8 cellular contexts compared by ENCODE assay signal in the genomic region with DNA sequence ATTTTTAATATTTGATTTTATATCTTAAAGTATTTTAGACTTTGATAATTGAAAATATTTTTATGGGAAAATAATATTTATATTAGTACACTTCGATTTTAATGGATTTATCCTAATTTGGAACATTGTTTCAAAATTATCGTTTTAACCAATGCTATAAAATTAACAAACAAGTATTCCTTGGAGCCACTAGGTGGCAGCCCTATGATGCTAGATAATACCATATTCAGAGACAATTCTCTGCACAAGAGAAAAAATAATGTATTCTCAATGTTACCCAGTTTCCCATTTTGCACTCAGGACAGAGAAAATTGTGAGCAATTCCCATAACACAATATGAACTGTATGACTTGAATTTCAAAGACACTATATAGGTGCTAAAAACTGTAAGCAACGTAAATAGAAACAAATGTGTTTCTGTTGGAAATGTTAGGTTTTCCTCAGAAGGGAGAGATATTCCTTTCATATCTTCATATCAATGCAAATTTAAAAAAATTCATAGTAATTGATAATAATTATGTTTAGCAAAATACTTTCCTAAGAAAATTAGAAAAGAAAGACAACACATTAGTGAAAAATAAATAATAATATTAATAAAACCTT.
DNase-seq lines count a peak whose midpoint lies in the region; ATAC-seq and TF ChIP-seq lines count a peak whose summit lies in the region.

No MANE protein-coding gene starts in this region.

- TF ChIP-seq POLR2A in body of pancreas (IDR thresholded peaks at IDR 0.05), result no peak

- no peaks in the 10 kb centered on the region for H3K79me1 ChIP-seq in H9 (ENCODE audit: insufficient read depth, low read depth, low read length, poor library complexity, severe bottlenecking)

- peak; percentile 82 to 84 for TF ChIP-seq RAD21 in liver (IDR thresholded peaks at IDR 0.05)

- H4K8ac ChIP-seq in H9 (replicated peaks; ENCODE audit: insufficient read length, low read depth, low read length), result no peak overlapping the region

- H3K4me2 ChIP-seq in DND-41 (ENCODE audit: insufficient read depth, low read length) (no peak overlapping the region), H9 (ENCODE audit: insufficient read depth, insufficient read length, low read length) (no peak overlapping the region)

- H3K36me3 Mint-ChIP-seq in H9 (ENCODE audit: insufficient read depth in 1 of 3, low read depth in 3 of 3), result no peaks in the 10 kb centered on the region
- no peaks in the 10 kb centered on the region for H3K36me3 Mint-ChIP-seq in activated naive CD8-positive, alpha-beta T cell treated with anti-CD3 and anti-CD28 coated beads for 36 hours

- no peak overlapping the region for H3K4me3 Mint-ChIP-seq in H9
- H3K4me3 Mint-ChIP-seq in activated naive CD8-positive, alpha-beta T cell treated with anti-CD3 and anti-CD28 coated beads for 36 hours, result no peak overlapping the region

- no peaks in the 10 kb centered on the region for H3K9me3 Mint-ChIP-seq in H9
- H3K9me3 Mint-ChIP-seq in activated naive CD8-positive, alpha-beta T cell treated with anti-CD3 and anti-CD28 coated beads for 36 hours, result no peaks in the 10 kb centered on the region

- H2BK20ac ChIP-seq in H9 (ENCODE audit: low read depth, low read length, poor library complexity, severe bottlenecking), result no peak overlapping the region

- H3K36me3 ChIP-seq in DND-41 (ENCODE audit: insufficient read depth, low read length), result no peaks in the 10 kb centered on the region
- H3K36me3 ChIP-seq in body of pancreas (replicated peaks in 1 of 2; ENCODE audit: insufficient read depth in 1 of 2, low read depth in 2 of 2), result no peaks in the 10 kb centered on the region
- H3K36me3 ChIP-seq in liver (ENCODE audit: control insufficient read depth in 4 of 4, insufficient read depth in 3 of 4, low read depth in 1 of 4, low read length in 3 of 4), result no peaks in the 10 kb centered on the region

- no peak overlapping the region for H3T11ph ChIP-seq in H9 (ENCODE audit: low read length)

- TF ChIP-seq CTCF in DND-41 (IDR thresholded peaks at IDR 0.05; ENCODE audit: borderline replicate concordance, extremely low read depth, low read length, poor library complexity, severe bottlenecking) (peak; percentile 64), H9 (conservative IDR thresholded peaks at IDR 0.05) (peak; percentile 95), body of pancreas (IDR thresholded peaks at IDR 0.05) (peak; percentile 42 to 78 (median 62)), liver (IDR thresholded peaks at IDR 0.05; ENCODE audit: low read depth, low read length, missing input control) (peak; percentile 59)

- H3K14ac ChIP-seq in H9 (ENCODE audit: insufficient read depth, low read length), result no peak overlapping the region

- no peaks in the 10 kb centered on the region for H4K20me1 ChIP-seq in DND-41 (ENCODE audit: insufficient read depth, low read length)
- no peaks in the 10 kb centered on the region for H4K20me1 ChIP-seq in H9 (ENCODE audit: control insufficient read depth, insufficient read depth, insufficient read length)

- H2BK5ac ChIP-seq in H9 (ENCODE audit: insufficient read length, low read length), result no peak overlapping the region

- H3K4ac ChIP-seq in H9 (ENCODE audit: low read depth, low read length), result no peak overlapping the region

- H3K4me3 ChIP-seq in DND-41 (ENCODE audit: low read depth in 1 of 2, low read length in 2 of 2), result no peak overlapping the region
- no peak overlapping the region for H3K4me3 ChIP-seq in body of pancreas
- no peak overlapping the region for H3K4me3 ChIP-seq in liver (ENCODE audit: low read depth in 1 of 3, low read length in 3 of 3)

- no peak overlapping the region for H2AFZ ChIP-seq in DND-41 (ENCODE audit: low read depth, low read length)
- H2AFZ ChIP-seq in H9 (ENCODE audit: low read length), result no peak overlapping the region

- H2AK5ac ChIP-seq in H9 (ENCODE audit: insufficient read length, low read length), result no peak overlapping the region

- H3K4me1 Mint-ChIP-seq in H9, result peaks cover 25 to 31% of the 10 kb centered on the region in 2 experiments
- H3K4me1 Mint-ChIP-seq in activated naive CD8-positive, alpha-beta T cell treated with anti-CD3 and anti-CD28 coated beads for 36 hours, result no peaks in the 10 kb centered on the region

- H3K27ac ChIP-seq in DND-41 (ENCODE audit: low read length) (no peak overlapping the region), H9 (ENCODE audit: insufficient read length, low read depth, low read length) (no peak overlapping the region), body of pancreas (no peak overlapping the region), liver (ENCODE audit: low read depth in 1 of 2, low read length in 2 of 2) (no peak overlapping the region)

- H4K91ac ChIP-seq in H9 (ENCODE audit: insufficient read length, low read depth, low read length), result no peak overlapping the region

- H3K23ac ChIP-seq in H9 (ENCODE audit: insufficient read length, low read depth, low read length), result no peak overlapping the region

- no peaks in the 10 kb centered on the region for H3K79me2 ChIP-seq in DND-41 (ENCODE audit: insufficient read depth, low read length)
- no peaks in the 10 kb centered on the region for H3K79me2 ChIP-seq in H9 (ENCODE audit: insufficient read depth, low read length)

- H3K56ac ChIP-seq in H9 (ENCODE audit: insufficient read length, low read depth, low read length), result no peak overlapping the region

- intact Hi-C loops in body of pancreas (cut with DNase I), result no loop called here

- no peak overlapping the region for H3K9ac ChIP-seq in DND-41 (ENCODE audit: low read depth, low read length)
- H3K9ac ChIP-seq in H9 (ENCODE audit: extremely low read depth, insufficient read length, low read length), result no peak overlapping the region
- no peak overlapping the region for H3K9ac ChIP-seq in liver (ENCODE audit: low read depth in 1 of 2, low read length in 2 of 2)

- H3K23me2 ChIP-seq in H9 (ENCODE audit: insufficient read length, low read depth, low read length, poor library complexity, severe bottlenecking), result no peaks in the 10 kb centered on the region

- H3K4me1 ChIP-seq in DND-41 (ENCODE audit: insufficient read depth, low read length) (no peaks in the 10 kb centered on the region), H9 (ENCODE audit: insufficient read depth, low read length) (no peaks in the 10 kb centered on the region; the same call in 1 of the 2 replicates), body of pancreas (no peaks in the 10 kb centered on the region), liver (ENCODE audit: control insufficient read depth in 4 of 4, insufficient read depth in 4 of 4, low read length in 3 of 4) (no peaks in the 10 kb centered on the region)

- H4K5ac ChIP-seq in H9 (ENCODE audit: insufficient read length, low read depth, low read length), result no peak overlapping the region

- H3K27me3 Mint-ChIP-seq in H9 (ENCODE audit: low read depth), result no peaks in the 10 kb centered on the region
- H3K27me3 Mint-ChIP-seq in activated naive CD8-positive, alpha-beta T cell treated with anti-CD3 and anti-CD28 coated beads for 36 hours, result no peaks in the 10 kb centered on the region

- H2BK12ac ChIP-seq in H9 (ENCODE audit: insufficient read length, low read depth, low read length), result no peak overlapping the region

- no peak for DNase-seq in DND-41
- no peak for DNase-seq in H9
- DNase-seq in NCI-H2227 treated with DMSO at 0.1 percent for 48 hours (lab: John Stamatoyannopoulos, UW), result peak; percentile 71
- peak; percentile 16 to 50 (median 44) for DNase-seq in body of pancreas
- DNase-seq in activated naive CD8-positive, alpha-beta T cell treated with anti-CD3 and anti-CD28 coated beads for 36 hours, result no peak

- no peak overlapping the region for H3K18ac ChIP-seq in H9 (ENCODE audit: insufficient read length, low read depth, low read length)

- H3K27me3 ChIP-seq in DND-41 (ENCODE audit: insufficient read depth, low read length, poor library complexity) (no peaks in the 10 kb centered on the region), H9 (ENCODE audit: insufficient read depth, low read length) (no peaks in the 10 kb centered on the region), body of pancreas (no peaks in the 10 kb centered on the region), liver (ENCODE audit: control insufficient read depth in 4 of 4, insufficient read depth in 4 of 4, low read length in 3 of 4) (peaks cover 0 to 4% (median 0%) of the 10 kb centered on the region in 4 donors)

- ATAC-seq in DND-41 (ENCODE audit: insufficient read depth, low read depth) (peak; percentile 50; the same call in 1 of the 3 replicates), body of pancreas (no peak), HG02642 (IDR thresholded peaks at IDR 0.05; ENCODE audit: poor library complexity, unreplicated experiment) (no peak), GM18517 (IDR thresholded peaks at IDR 0.05; ENCODE audit: unreplicated experiment) (no peak)

- H2BK120ac ChIP-seq in H9 (ENCODE audit: low read depth, low read length, poor library complexity, severe bottlenecking), result no peak overlapping the region

- H2BK15ac ChIP-seq in H9 (ENCODE audit: low read depth, low read length), result no peak overlapping the region

- H3K27ac Mint-ChIP-seq in H9, result no peak overlapping the region
- no peak overlapping the region for H3K27ac Mint-ChIP-seq in activated naive CD8-positive, alpha-beta T cell treated with anti-CD3 and anti-CD28 coated beads for 36 hours

- H3K9me3 ChIP-seq in DND-41 (ENCODE audit: insufficient read depth, low read length, severe bottlenecking), result no peaks in the 10 kb centered on the region
- H3K9me3 ChIP-seq in H9 (ENCODE audit: control insufficient read depth, low read depth, low read length), result no peaks in the 10 kb centered on the region
- H3K9me3 ChIP-seq in body of pancreas, result no peaks in the 10 kb centered on the region
- H3K9me3 ChIP-seq in liver (ENCODE audit: control insufficient read depth in 4 of 4, low read length in 3 of 4), result no peaks in the 10 kb centered on the region

- no CpG with 5 or more reads among the region's 3 CpGs for WGBS in H9 (ENCODE audit: extremely low coverage, insufficient read length, low lambda C conversion rate)
- WGBS in body of pancreas, 2 donors, result 26 to 28% methylated on average over 3 of the region's 3 CpGs
- WGBS in liver, result 30% methylated on average over 3 of the region's 3 CpGs

TF ChIP-seq in liver, 16 proteins besides CTCF, POLR2A, EP300 and RAD21 (continues in another document):
- TF ChIP-seq HNF4G (IDR thresholded peaks at IDR 0.05) (no peak), YY1 (IDR thresholded peaks at IDR 0.05) (no peak), FOXA2 (IDR thresholded peaks at IDR 0.05) (no peak), HNF4A (conservative IDR thresholded peaks at IDR 0.05) (no peak), NR2F2 (IDR thresholded peaks at IDR 0.05) (no peak), JUND (IDR thresholded peaks at IDR 0.05) (no peak)
- TF ChIP-seq, protein P1, sequence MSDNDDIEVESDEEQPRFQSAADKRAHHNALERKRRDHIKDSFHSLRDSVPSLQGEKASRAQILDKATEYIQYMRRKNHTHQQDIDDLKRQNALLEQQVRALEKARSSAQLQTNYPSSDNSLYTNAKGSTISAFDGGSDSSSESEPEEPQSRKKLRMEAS (IDR thresholded peaks at IDR 0.05), result no peak
- TF ChIP-seq, protein P2, sequence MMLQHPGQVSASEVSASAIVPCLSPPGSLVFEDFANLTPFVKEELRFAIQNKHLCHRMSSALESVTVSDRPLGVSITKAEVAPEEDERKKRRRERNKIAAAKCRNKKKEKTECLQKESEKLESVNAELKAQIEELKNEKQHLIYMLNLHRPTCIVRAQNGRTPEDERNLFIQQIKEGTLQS (IDR thresholded peaks at IDR 0.05), result no peak

Comparison
In these comparisons a context has a peak if more than half of its experiments do, and no peak if none do; other contexts are left out.
1. DNase-seq: peak in NCI-H2227 treated with DMSO at 0.1 percent for 48 hours (single experiment) and body of pancreas (4 of 4); none in DND-41 (single experiment), H9 (single experiment) and activated naive CD8-positive, alpha-beta T cell treated with anti-CD3 and anti-CD28 coated beads for 36 hours (single experiment).
2. Peak in every context shown above with its lines, with median percentiles within 50 percentile points of each other: CTCF ChIP-seq.